ENCODE assay signal across 21 cellular contexts in genomic region chr17:14510136-14510535, GRCh38.
DNase-seq lines count a peak whose midpoint lies in the region; ATAC-seq and TF ChIP-seq lines count a peak whose summit lies in the region.
"Had no signal": no experiment of that assay in that cellular context is flagged by ENCODE, and none has a peak within 500 bp of the region (broad histone marks: within the 10 kb centered on the region; RNA-seq: fewer than 3 reads in every experiment).

No MANE protein-coding gene starts in this region.

- no peaks in the 10 kb centered on the region; the same call in 1 of the 2 replicates for H3K27me3 ChIP-seq in SJCRH30
- H3K27me3 ChIP-seq: BLaER1 treated with 17β-estradiol and CSF1 and Interleukin-3, amounts not matched to agents 10 nM and 100 nM had no signal

- 0 out of 2 replicates have a peak, but pooled peaks cover 3% of the 10 kb centered on the region for H3K9me3 ChIP-seq in SJCRH30 (replicated peaks)

- no peaks in the 10 kb centered on the region for H3K4me1 ChIP-seq in SJCRH30

- ATAC-seq in HG02870 (IDR thresholded peaks at IDR 0.05; ENCODE audit: unreplicated experiment), result no peak
- ATAC-seq: CD8-positive, alpha-beta T cell had no signal

- TF ChIP-seq CTCF in AG09309 (IDR thresholded peaks at IDR 0.05; ENCODE audit: control insufficient read depth, insufficient read depth, low read depth, low read length, missing control alignments) (no peak), fibroblast of mammary gland (conservative IDR thresholded peaks at IDR 0.05; ENCODE audit: control insufficient read depth, insufficient read depth, low read depth, low read length) (no peak)

- H3K36me3 ChIP-seq in SJCRH30, result no peaks in the 10 kb centered on the region
- H3K36me3 ChIP-seq: BLaER1 treated with 17β-estradiol and CSF1 and Interleukin-3, amounts not matched to agents 10 nM and 100 nM had no signal

- no peak overlapping the region for H3K27ac ChIP-seq in SJCRH30
- H3K27ac ChIP-seq: 22Rv1; BLaER1 treated with 17β-estradiol and CSF1 and Interleukin-3, amounts not matched to agents 10 nM and 100 nM; PC-9; RWPE1 had no signal

- H3K4me3 ChIP-seq in AG09309 (ENCODE audit: control insufficient read depth, low read depth, low read length) (no peak overlapping the region), SJCRH30 (no peak overlapping the region), fibroblast of mammary gland (ENCODE audit: control insufficient read depth, low read depth, low read length) (no peak overlapping the region)
- H3K4me3 ChIP-seq: BLaER1 treated with 17β-estradiol and CSF1 and Interleukin-3, amounts not matched to agents 10 nM and 100 nM; PC-9 had no signal

- DNase-seq in AG09309 (ENCODE audit: low read depth) (peak; percentile 11), GM03348 (ENCODE audit: low spot score) (peak; percentile 67), SJCRH30 (peak; percentile 18 to 34), fibroblast of mammary gland (ENCODE audit: low read depth) (peak; percentile 60), DMS153 (lab: John Stamatoyannopoulos, UW) (no peak), retina (no peak), NCI-H2196 (lab: John Stamatoyannopoulos, UW; ENCODE audit: unreplicated experiment) (no peak)
- DNase-seq: Calu3; CD8-positive, alpha-beta T cell; Karpas-422; MM.1S; NCI-H1092 treated with DMSO at 0.1 percent for 48 hours; NCI-H2081; NCI-H226; NCI-H524 treated with DMSO at 0.1 percent for 48 hours; PC-9; SIG-M5 had no signal

Comparison
In these comparisons a context has a peak if more than half of its experiments do, and no peak if none do; other contexts are left out.
1. DNase-seq: peak in AG09309 (single experiment), GM03348 (single experiment), SJCRH30 (2 of 2) and fibroblast of mammary gland (single experiment); none in DMS153 (single experiment), retina (single experiment) and NCI-H2196 (single experiment).